ENCODE assay signal across 21 cellular contexts in the genomic region with DNA sequence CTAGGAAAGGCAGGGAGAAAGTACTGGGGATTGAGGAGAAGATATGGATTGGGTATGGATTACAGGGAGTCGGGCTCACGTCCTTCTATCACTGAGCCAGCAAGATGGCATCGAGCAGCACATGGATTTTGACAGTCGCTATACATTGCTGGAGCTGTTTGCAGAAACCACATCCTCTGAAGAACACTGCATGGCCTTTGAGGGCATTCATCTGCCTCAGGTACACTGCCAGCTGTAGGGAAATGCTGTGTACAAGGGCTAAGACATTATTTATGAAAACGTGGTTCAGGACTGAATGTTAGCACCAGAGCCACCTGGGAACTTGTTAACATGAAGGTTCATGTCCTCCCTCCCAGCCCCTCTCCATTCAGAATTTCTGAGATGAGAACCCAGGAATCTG. TPM values are rescaled to one million over a fixed set of nuclear protein-coding genes. Genes with fewer than 3 reads are reported as not detected.
A peak's percentile ranks its signal among the peaks of the same experiment; 100 is the strongest.
DNase-seq lines count a peak whose midpoint lies in the region; ATAC-seq and TF ChIP-seq lines count a peak whose summit lies in the region.
"Had no signal": no experiment of that assay in that cellular context is flagged by ENCODE, and none has a peak within 500 bp of the region (broad histone marks: within the 10 kb centered on the region; RNA-seq: fewer than 3 reads in every experiment).

No MANE protein-coding gene starts in this region.

- POLR2A ChIA-PET in activated CD4-positive, alpha-beta T cell treated with anti-CD3 and anti-CD28 coated beads for 36 hours (lab: Charles Lee), result no interaction called here
- POLR2A ChIA-PET in CD4-positive, alpha-beta memory T cell (lab: Charles Lee; ENCODE audit: partially characterized antibody), result interaction anchor here (0.5 to 2.5 kb wide), 5 partner anchors 11 to 256 kb away, joined by 3 to 13 read pairs (median 4); a partner anchor contains a TSS
- POLR2A ChIA-PET in activated CD4-positive, alpha-beta memory T cell treated with anti-CD3 and anti-CD28 coated beads for 36 hours (lab: Charles Lee), result no interaction called here

- no peaks in the 10 kb centered on the region for H4K20me1 ChIP-seq in neural progenitor cell (ENCODE audit: low read depth)

- TF ChIP-seq CTCF in dorsolateral prefrontal cortex (IDR thresholded peaks at IDR 0.05 in 54 of 56, conservative IDR thresholded peaks at IDR 0.05 in 2 of 56; ENCODE audit: low read depth in 1 of 56, partially characterized antibody in 56 of 56), result no peak
- TF ChIP-seq CTCF in neural progenitor cell (IDR thresholded peaks at IDR 0.05), result no peak

- H3K4me1 Mint-ChIP-seq in activated CD4-positive, alpha-beta T cell treated with anti-CD3 and anti-CD28 coated beads for 36 hours, result peaks cover 52% of the 10 kb centered on the region
- peaks cover 43 to 68% (median 56%) of the 10 kb centered on the region in 4 donors for H3K4me1 Mint-ChIP-seq in CD4-positive, alpha-beta memory T cell
- peaks cover 49% of the 10 kb centered on the region for H3K4me1 Mint-ChIP-seq in activated CD4-positive, alpha-beta memory T cell treated with anti-CD3 and anti-CD28 coated beads for 36 hours (ENCODE audit: low read depth)
- peaks cover 20% of the 10 kb centered on the region for H3K4me1 Mint-ChIP-seq in neural progenitor cell

- no peaks in the 10 kb centered on the region for H3K27me3 Mint-ChIP-seq in activated CD4-positive, alpha-beta T cell treated with anti-CD3 and anti-CD28 coated beads for 36 hours
- no peaks in the 10 kb centered on the region for H3K27me3 Mint-ChIP-seq in CD4-positive, alpha-beta memory T cell
- no peaks in the 10 kb centered on the region for H3K27me3 Mint-ChIP-seq in activated CD4-positive, alpha-beta memory T cell treated with anti-CD3 and anti-CD28 coated beads for 36 hours
- H3K27me3 Mint-ChIP-seq in neural progenitor cell (ENCODE audit: insufficient read depth, low read depth), result peaks cover 7% of the 10 kb centered on the region

- DNase-seq in activated CD4-positive, alpha-beta T cell treated with anti-CD3 and anti-CD28 coated beads for 36 hours, result no peak
- DNase-seq in activated CD4-positive, alpha-beta T cell treated with anti-CD3 and anti-CD28 coated beads for 48 hours, result no peak
- peak in 4 of 5 donors; percentile 40 to 62 (median 49) for DNase-seq in CD4-positive, alpha-beta memory T cell
- DNase-seq in activated CD4-positive, alpha-beta memory T cell treated with anti-CD3 and anti-CD28 coated beads for 36 hours, result peak; percentile 25
- DNase-seq in dorsolateral prefrontal cortex (peak in 2 of 10 donors; percentile 2 to 5), NCI-H82 (lab: John Stamatoyannopoulos, UW) (no peak), neural progenitor cell (ENCODE audit: low spot score) (no peak)
- DNase-seq: amniotic stem cell; dermis blood vessel endothelial cell; H9; left ventricle myocardium inferior; NCI-H1417 treated with DMSO at 0.1 percent for 48 hours; NCI-H69; stimulated activated CD4-positive, alpha-beta T cell treated with anti-CD3 and anti-CD28 coated beads, Interleukin-4, amount 100 ng/mL, for 1 hour had no signal

- no peak overlapping the region for H3K9ac ChIP-seq in neural progenitor cell

- no peaks in the 10 kb centered on the region for H3K9me3 Mint-ChIP-seq in activated CD4-positive, alpha-beta T cell treated with anti-CD3 and anti-CD28 coated beads for 36 hours (ENCODE audit: low read depth)
- H3K9me3 Mint-ChIP-seq in CD4-positive, alpha-beta memory T cell, result no peaks in the 10 kb centered on the region
- H3K9me3 Mint-ChIP-seq in activated CD4-positive, alpha-beta memory T cell treated with anti-CD3 and anti-CD28 coated beads for 36 hours, result no peaks in the 10 kb centered on the region
- no peaks in the 10 kb centered on the region for H3K9me3 Mint-ChIP-seq in neural progenitor cell
- H3K9me3 Mint-ChIP-seq: H9 had no signal

- H3K4me1 ChIP-seq in CD4-positive, alpha-beta memory T cell (ENCODE audit: insufficient read depth, low read length), result peaks cover 61% of the 10 kb centered on the region
- H3K4me1 ChIP-seq in neural progenitor cell, result no peaks in the 10 kb centered on the region

- peaks cover 24% of the 10 kb centered on the region for H3K36me3 ChIP-seq in CD4-positive, alpha-beta memory T cell (ENCODE audit: insufficient read depth, low read length)
- peaks cover 3% of the 10 kb centered on the region for H3K36me3 ChIP-seq in neural progenitor cell

- no peak overlapping the region for H3K4me3 Mint-ChIP-seq in activated CD4-positive, alpha-beta T cell treated with anti-CD3 and anti-CD28 coated beads for 36 hours
- peak overlapping the region in 7 of 8 donors; percentile 3 to 70 (median 46) for H3K4me3 Mint-ChIP-seq in CD4-positive, alpha-beta memory T cell
- H3K4me3 Mint-ChIP-seq in activated CD4-positive, alpha-beta memory T cell treated with anti-CD3 and anti-CD28 coated beads for 36 hours, result no peak overlapping the region
- H3K4me3 Mint-ChIP-seq in neural progenitor cell, result no peak overlapping the region
- H3K4me3 Mint-ChIP-seq: H9 had no signal

- H3F3A ChIP-seq in neural progenitor cell (ENCODE audit: low read depth), result peaks cover 30% of the 10 kb centered on the region

- peak overlapping the region; percentile 18 for H3K27ac ChIP-seq in CD4-positive, alpha-beta memory T cell (ENCODE audit: low read depth, low read length)
- H3K27ac ChIP-seq in dorsolateral prefrontal cortex, result peak overlapping the region in 30 of 59 donors; percentile 14 to 81 (median 62)
- H3K27ac ChIP-seq in neural progenitor cell, result no peak overlapping the region
- H3K27ac ChIP-seq: 22Rv1, cardiac muscle cell, left ventricle myocardium inferior, prostate gland had no signal

- intact Hi-C loops in activated CD4-positive, alpha-beta T cell treated with anti-CD3 and anti-CD28 coated beads for 36 hours (cut with DNase I, micrococcal nuclease), result no loop called here
- intact Hi-C loops in CD4-positive, alpha-beta memory T cell (cut with micrococcal nuclease), result no loop called here
- intact Hi-C loops in activated CD4-positive, alpha-beta memory T cell treated with anti-CD3 and anti-CD28 coated beads for 36 hours (cut with micrococcal nuclease), result no loop called here
- intact Hi-C loops in dorsolateral prefrontal cortex (cut with DNase I), result loop anchor here in 1 of 2 donors (10.0 kb wide), 1 partner anchor 319 kb away; no protein-coding TSS in a partner anchor

- peak overlapping the region; percentile 63 for H3K27ac Mint-ChIP-seq in activated CD4-positive, alpha-beta T cell treated with anti-CD3 and anti-CD28 coated beads for 36 hours
- H3K27ac Mint-ChIP-seq in CD4-positive, alpha-beta memory T cell, result peak overlapping the region; percentile 50 to 85 (median 74)
- H3K27ac Mint-ChIP-seq in activated CD4-positive, alpha-beta memory T cell treated with anti-CD3 and anti-CD28 coated beads for 36 hours, result peak overlapping the region; percentile 31
- H3K27ac Mint-ChIP-seq in neural progenitor cell, result no peak overlapping the region

- no peaks in the 10 kb centered on the region for H3K27me3 ChIP-seq in CD4-positive, alpha-beta memory T cell (ENCODE audit: insufficient read depth, low read length)
- no peaks in the 10 kb centered on the region for H3K27me3 ChIP-seq in dorsolateral prefrontal cortex
- H3K27me3 ChIP-seq in neural progenitor cell, result no peaks in the 10 kb centered on the region
- H3K27me3 ChIP-seq: cardiac muscle cell had no signal

- peaks cover 37% of the 10 kb centered on the region for H3K36me3 Mint-ChIP-seq in activated CD4-positive, alpha-beta T cell treated with anti-CD3 and anti-CD28 coated beads for 36 hours (ENCODE audit: low read depth)
- H3K36me3 Mint-ChIP-seq in CD4-positive, alpha-beta memory T cell, result peaks cover 25 to 51% of the 10 kb centered on the region in 2 donors
- peaks cover 13% of the 10 kb centered on the region for H3K36me3 Mint-ChIP-seq in activated CD4-positive, alpha-beta memory T cell treated with anti-CD3 and anti-CD28 coated beads for 36 hours
- peaks cover 16% of the 10 kb centered on the region for H3K36me3 Mint-ChIP-seq in neural progenitor cell

- CTCF ChIA-PET in activated CD4-positive, alpha-beta T cell treated with anti-CD3 and anti-CD28 coated beads for 36 hours (lab: Charles Lee), result interaction anchor here (0.9 to 1.1 kb wide), 2 partner anchors 11 to 36 kb away, joined by 3 to 4 read pairs; no protein-coding TSS in a partner anchor
- CTCF ChIA-PET in CD4-positive, alpha-beta memory T cell (lab: Charles Lee; ENCODE audit: partially characterized antibody), result no interaction called here
- CTCF ChIA-PET in activated CD4-positive, alpha-beta memory T cell treated with anti-CD3 and anti-CD28 coated beads for 36 hours (lab: Charles Lee), result no interaction called here

- no peak overlapping the region for H2AFZ ChIP-seq in neural progenitor cell (replicated peaks)

- peak; percentile 37 for ATAC-seq in activated CD4-positive, alpha-beta T cell treated with anti-CD3 and anti-CD28 coated beads for 36 hours
- no peak for ATAC-seq in GM21526 (IDR thresholded peaks at IDR 0.05; ENCODE audit: low FRiP score, unreplicated experiment)
- ATAC-seq: SK-N-SH treated with all-trans-retinoic acid at 6 μM for 48 hours had no signal

- no peak overlapping the region for H3K4me2 ChIP-seq in neural progenitor cell

- H3K9me3 ChIP-seq in CD4-positive, alpha-beta memory T cell (ENCODE audit: control insufficient read depth in 1 of 2, low read length in 2 of 2), result no peaks in the 10 kb centered on the region
- no peaks in the 10 kb centered on the region for H3K9me3 ChIP-seq in neural progenitor cell (ENCODE audit: low read depth)
- H3K9me3 ChIP-seq: left ventricle myocardium inferior, prostate gland had no signal

- no peaks in the 10 kb centered on the region for H3K79me2 ChIP-seq in neural progenitor cell (ENCODE audit: low read depth)

- H3K4me3 ChIP-seq in CD4-positive, alpha-beta memory T cell (ENCODE audit: low read length in 2 of 2), result no peak overlapping the region
- H3K4me3 ChIP-seq in dorsolateral prefrontal cortex (peak overlapping the region in 18 of 59 donors; percentile 0 to 41 (median 12)), neural progenitor cell (no peak overlapping the region)
- H3K4me3 ChIP-seq: cardiac muscle cell, left ventricle myocardium inferior, prostate gland, skin epidermis had no signal

RNA-seq across cellular contexts. Expression of a gene that starts 3.4 kb away (rescaled TPM):
- total RNA-seq in activated CD4-positive, alpha-beta T cell treated with anti-CD3 and anti-CD28 coated beads for 36 hours, result 10 to 100 TPM; 34.0 to 35.1 TPM
- total RNA-seq in CD4-positive, alpha-beta memory T cell, result 10 to 100 TPM; 93.8 to 95.2 TPM
- polyA plus RNA-seq in CD4-positive, alpha-beta memory T cell, result 10 to 100 TPM in 1 of 2 donors, 1 to 10 TPM in 1; 8.3 to 16.0 TPM
- 10 to 100 TPM; 37.8 to 38.4 TPM for total RNA-seq in activated CD4-positive, alpha-beta memory T cell treated with anti-CD3 and anti-CD28 coated beads for 36 hours
- 100 to 1,000 TPM in 19 of 120 experiments, 10 to 100 TPM in 101; 57.4 to 123 (median 84.1) TPM for total RNA-seq in dorsolateral prefrontal cortex
- total RNA-seq in neural progenitor cell (ENCODE audit: low replicate concordance), result 14.1 and 25.9 TPM in 2 replicates

RNA-seq across cellular contexts. Expression of a gene that starts 14.3 kb away (rescaled TPM):
- total RNA-seq in activated CD4-positive, alpha-beta T cell treated with anti-CD3 and anti-CD28 coated beads for 36 hours, result 10 to 100 TPM; 37.6 to 38.5 TPM
- total RNA-seq in CD4-positive, alpha-beta memory T cell, result 10 to 100 TPM; 23.7 to 25.0 TPM
- 1 to 10 TPM; 2.3 to 7.5 TPM for polyA plus RNA-seq in CD4-positive, alpha-beta memory T cell
- 10 to 100 TPM; 40.5 to 40.8 TPM for total RNA-seq in activated CD4-positive, alpha-beta memory T cell treated with anti-CD3 and anti-CD28 coated beads for 36 hours
- total RNA-seq in dorsolateral prefrontal cortex, result 10 to 100 TPM; 18.4 to 31.7 (median 23.1) TPM
- 15.0 and 35.6 TPM in 2 replicates for total RNA-seq in neural progenitor cell (ENCODE audit: low replicate concordance)

RNA-seq across cellular contexts. Expression of a gene that starts 43.9 kb away (rescaled TPM):
- 10 to 100 TPM; 58.5 to 80.3 TPM for total RNA-seq in activated CD4-positive, alpha-beta T cell treated with anti-CD3 and anti-CD28 coated beads for 36 hours
- total RNA-seq in CD4-positive, alpha-beta memory T cell, result 10 to 100 TPM; 32.8 to 34.8 TPM
- polyA plus RNA-seq in CD4-positive, alpha-beta memory T cell, result 100 to 1,000 TPM in 1 of 2 donors, 10 to 100 TPM in 1; 93.5 to 159 TPM
- total RNA-seq in activated CD4-positive, alpha-beta memory T cell treated with anti-CD3 and anti-CD28 coated beads for 36 hours, result 10 to 100 TPM; 57.5 to 57.9 TPM
- total RNA-seq in dorsolateral prefrontal cortex (10 to 100 TPM; 18.4 to 54.6 (median 31.2) TPM), neural progenitor cell (ENCODE audit: low replicate concordance) (25.2 and 113 TPM in 2 replicates)

RNA-seq across cellular contexts. Expression of a gene that starts 57.9 kb away (rescaled TPM):
- under 1 TPM; 0.30 to 0.40 TPM for total RNA-seq in activated CD4-positive, alpha-beta T cell treated with anti-CD3 and anti-CD28 coated beads for 36 hours
- total RNA-seq in CD4-positive, alpha-beta memory T cell, result under 1 TPM in 1 of 2 experiments, not detected in 1; 0.06 TPM
- polyA plus RNA-seq in CD4-positive, alpha-beta memory T cell, result not detected
- total RNA-seq in activated CD4-positive, alpha-beta memory T cell treated with anti-CD3 and anti-CD28 coated beads for 36 hours, result under 1 TPM; 0.31 to 0.34 TPM
- 10 to 100 TPM; 37.5 to 77.7 (median 63.5) TPM for total RNA-seq in dorsolateral prefrontal cortex
- total RNA-seq in neural progenitor cell (ENCODE audit: low replicate concordance), result 1.7 and 3.2 TPM in 2 replicates
- total RNA-seq: dermis blood vessel endothelial cell, fibroblast of villous mesenchyme had no signal

Comparison
In these comparisons a context has a peak if more than half of its experiments do, and no peak if none do; other contexts are left out.
1. DNase-seq: peak in CD4-positive, alpha-beta memory T cell (4 of 5) and activated CD4-positive, alpha-beta memory T cell treated with anti-CD3 and anti-CD28 coated beads for 36 hours (single experiment); none in activated CD4-positive, alpha-beta T cell treated with anti-CD3 and anti-CD28 coated beads for 36 hours (single experiment), activated CD4-positive, alpha-beta T cell treated with anti-CD3 and anti-CD28 coated beads for 48 hours (single experiment), NCI-H82 (single experiment) and neural progenitor cell (single experiment).
2. H3K4me3 Mint-ChIP-seq: peak in CD4-positive, alpha-beta memory T cell (7 of 8); none in activated CD4-positive, alpha-beta T cell treated with anti-CD3 and anti-CD28 coated beads for 36 hours (single experiment), activated CD4-positive, alpha-beta memory T cell treated with anti-CD3 and anti-CD28 coated beads for 36 hours (single experiment) and neural progenitor cell (single experiment).